In the genomic region with DNA sequence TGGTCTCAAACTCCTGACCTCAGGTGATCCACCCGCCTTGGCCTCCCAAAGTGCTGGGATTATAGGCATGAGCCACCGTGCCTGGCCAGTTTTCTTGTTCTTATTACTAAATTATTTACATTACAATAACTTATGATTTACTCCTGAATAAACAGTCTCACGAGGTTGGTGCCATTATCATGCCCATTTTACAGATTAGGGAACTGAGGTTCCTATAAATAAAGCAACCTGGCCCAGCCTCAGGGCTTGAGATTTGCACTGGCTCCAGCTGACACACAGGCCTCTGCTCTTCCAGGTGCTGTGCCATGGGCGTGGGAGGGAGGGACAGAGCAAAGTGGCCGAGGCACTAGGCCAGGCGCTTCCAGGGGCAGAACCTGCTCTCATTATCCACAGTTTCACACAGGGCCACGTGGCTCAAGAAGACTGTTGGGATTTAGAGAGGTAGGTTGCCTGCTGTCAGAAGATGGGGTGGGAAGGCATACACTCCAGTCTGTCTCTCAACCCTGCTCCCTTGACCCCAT, we compare ENCODE assay signal across 26 cellular contexts. TPM values are rescaled to one million over a fixed set of nuclear protein-coding genes. Genes with fewer than 3 reads are reported as not detected.
"Had no signal": no experiment of that assay in that cellular context is flagged by ENCODE, and none has a peak within 500 bp of the region (broad histone marks: within the 10 kb centered on the region; RNA-seq: fewer than 3 reads in every experiment).

No MANE protein-coding gene starts in this region.

- H3K9me3 ChIP-seq: SJSA1 had no signal

- H3K4me3 Mint-ChIP-seq: activated CD8-positive, alpha-beta T cell treated with anti-CD3 and anti-CD28 coated beads for 36 hours; activated naive CD4-positive, alpha-beta T cell treated with anti-CD3 and anti-CD28 coated beads, Interleukin-2, amount 10 ng/mL, durations not matched to agents 7 days and 5 days; activated naive CD8-positive, alpha-beta T cell treated with anti-CD3 and anti-CD28 coated beads for 36 hours; activated T-cell treated with anti-CD3 and anti-CD28 coated beads, Interleukin-2, amount 50 U/mL, for 72 hours had no signal

- H3K4me3 ChIP-seq: SJSA1 had no signal

- H3K27ac Mint-ChIP-seq: activated CD8-positive, alpha-beta T cell treated with anti-CD3 and anti-CD28 coated beads for 36 hours; activated naive CD4-positive, alpha-beta T cell treated with anti-CD3 and anti-CD28 coated beads, Interleukin-2, amount 10 ng/mL, durations not matched to agents 7 days and 5 days; activated naive CD8-positive, alpha-beta T cell treated with anti-CD3 and anti-CD28 coated beads for 36 hours; activated T-cell treated with anti-CD3 and anti-CD28 coated beads, Interleukin-2, amount 50 U/mL, for 72 hours; activated T-helper 2 cell treated with anti-CD3 and anti-CD28 coated beads, Interferon-gamma antibody, Interleukin-2, Interleukin-4, amounts not matched to agents 10 μg/mL and 5 μg/mL and 100 μg/mL, durations not matched to agents 14 hours and 24 hours and 36 hours had no signal

- DNase-seq: activated CD4-positive, alpha-beta T cell treated with anti-CD3 and anti-CD28 coated beads for 4 hours; activated CD8-positive, alpha-beta memory T cell treated with anti-CD3 and anti-CD28 coated beads, Interleukin-2, amount 50 U/mL, for 4 hours; activated CD8-positive, alpha-beta T cell treated with anti-CD3 and anti-CD28 coated beads for 36 hours; activated gamma-delta T cell treated with Interleukin-2 at 50 U/mL for 16 hours; activated naive CD4-positive, alpha-beta T cell treated with anti-CD3 and anti-CD28 coated beads, Interleukin-2, amount 10 ng/mL, durations not matched to agents 7 days and 5 days; activated naive CD8-positive, alpha-beta T cell treated with anti-CD3 and anti-CD28 coated beads for 36 hours; activated T-cell treated with anti-CD3 and anti-CD28 coated beads, Interleukin-2, amount 50 U/mL, for 72 hours; Kasumi-1; KBM-7; NCI-H1105 treated with DMSO at 0.1 percent for 48 hours; NCI-H146; NCI-H187 treated with DMSO at 0.1 percent for 48 hours; NCI-H2081 treated with DMSO at 0.1 percent for 48 hours; NCI-H446 treated with DMSO at 0.1 percent for 48 hours; NCI-H524 treated with DMSO at 0.1 percent for 48 hours; NCI-H748 treated with DMSO at 0.1 percent for 48 hours; RPMI8226; SHP77; SW 1271 had no signal

- H3K4me1 Mint-ChIP-seq: activated naive CD4-positive, alpha-beta T cell treated with anti-CD3 and anti-CD28 coated beads, Interleukin-2, amount 10 ng/mL, durations not matched to agents 7 days and 5 days; activated naive CD8-positive, alpha-beta T cell treated with anti-CD3 and anti-CD28 coated beads for 36 hours had no signal

- H3K27me3 Mint-ChIP-seq: activated CD8-positive, alpha-beta T cell treated with anti-CD3 and anti-CD28 coated beads for 36 hours; activated naive CD8-positive, alpha-beta T cell treated with anti-CD3 and anti-CD28 coated beads for 36 hours had no signal

- ATAC-seq: activated CD4-positive, CD25-positive, alpha-beta regulatory T cell treated with anti-CD3 and anti-CD28 coated beads, Interleukin-2, amount 50 U/mL, for 24 hours; activated CD8-positive, alpha-beta T cell treated with anti-CD3 and anti-CD28 coated beads for 36 hours; activated T-cell treated with anti-CD3 and anti-CD28 coated beads, Interleukin-2, amount 50 U/mL, for 72 hours; Panc1; SK-N-SH treated with all-trans-retinoic acid at 6 μM for 48 hours had no signal

- FAIRE-seq: bronchial epithelial cell had no signal

- H3K36me3 Mint-ChIP-seq: activated naive CD4-positive, alpha-beta T cell treated with anti-CD3 and anti-CD28 coated beads, Interleukin-2, amount 10 ng/mL, durations not matched to agents 7 days and 5 days; activated naive CD8-positive, alpha-beta T cell treated with anti-CD3 and anti-CD28 coated beads for 36 hours had no signal

- H3K27me3 ChIP-seq: SJSA1 had no signal

- H3K27ac ChIP-seq: SJSA1 had no signal

- H3K36me3 ChIP-seq: SJSA1 had no signal

- H3K4me1 ChIP-seq: SJSA1 had no signal

- H3K9me3 Mint-ChIP-seq: activated CD8-positive, alpha-beta T cell treated with anti-CD3 and anti-CD28 coated beads for 36 hours; activated naive CD4-positive, alpha-beta T cell treated with anti-CD3 and anti-CD28 coated beads, Interleukin-2, amount 10 ng/mL, durations not matched to agents 7 days and 5 days; activated naive CD8-positive, alpha-beta T cell treated with anti-CD3 and anti-CD28 coated beads for 36 hours; activated T-cell treated with anti-CD3 and anti-CD28 coated beads, Interleukin-2, amount 50 U/mL, for 72 hours; activated T-helper 2 cell treated with anti-CD3 and anti-CD28 coated beads, Interferon-gamma antibody, Interleukin-2, Interleukin-4, amounts not matched to agents 10 μg/mL and 5 μg/mL and 100 μg/mL, durations not matched to agents 14 hours and 24 hours and 36 hours had no signal

RNA-seq across cellular contexts. Expression of a gene that starts 2.3 kb away (rescaled TPM):
- total RNA-seq: activated T-helper 2 cell treated with anti-CD3 and anti-CD28 coated beads, Interferon-gamma antibody, Interleukin-2, Interleukin-4, amounts not matched to agents 10 μg/mL and 5 μg/mL and 100 μg/mL, durations not matched to agents 14 hours and 24 hours and 36 hours; bronchial epithelial cell; T-helper 1 cell treated with Interleukin-12 subunit alpha and Interleukin-12 subunit beta and Interleukin-4 antibody, amounts not matched to agents 30 ng/mL and 1 ng/mL, for 36 hours had no signal
